In the genomic region with DNA sequence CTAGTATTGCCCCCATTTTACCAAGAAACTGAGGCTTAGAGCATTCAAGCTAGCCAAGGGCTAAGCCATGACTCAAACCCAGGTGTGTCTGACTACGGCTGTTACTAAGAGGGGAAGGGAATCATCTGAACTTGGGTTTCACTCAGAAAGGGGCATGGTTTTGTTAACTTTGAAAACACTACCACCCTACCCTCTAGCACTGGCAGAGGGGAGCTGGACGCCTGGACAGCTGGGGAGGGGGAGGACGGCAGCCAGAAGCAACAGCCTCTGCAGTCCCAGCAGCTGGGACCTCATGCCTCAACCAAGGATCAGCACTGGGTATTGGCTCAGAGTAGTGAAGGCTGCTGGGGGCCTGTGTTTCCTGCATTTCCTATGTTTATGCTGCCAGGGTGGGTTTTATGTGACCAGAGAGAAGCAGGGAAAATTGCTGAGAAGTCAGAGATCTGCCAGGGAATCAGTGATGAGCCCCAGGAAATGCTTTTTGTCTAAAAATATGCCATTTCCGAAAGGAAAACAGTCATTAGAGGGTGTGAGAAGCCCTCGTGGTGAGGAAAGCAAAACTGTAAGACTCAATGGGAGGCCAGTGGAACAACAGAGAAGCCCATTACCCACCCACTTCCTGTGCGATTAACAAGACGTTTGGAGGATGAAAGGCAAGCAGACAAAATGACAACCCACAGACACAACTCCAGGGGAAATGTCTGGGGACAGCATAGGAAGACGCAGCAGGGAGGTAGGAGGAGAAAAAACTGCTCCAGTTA, we compare ENCODE assay signal across 1 cellular context.
TF ChIP-seq lines count a peak whose summit lies in the region.

No MANE protein-coding gene starts in this region.

TF ChIP-seq in IMR-90, 13 proteins besides CTCF, POLR2A, EP300 and RAD21 (continued from another document):
- TF ChIP-seq, protein P1, sequence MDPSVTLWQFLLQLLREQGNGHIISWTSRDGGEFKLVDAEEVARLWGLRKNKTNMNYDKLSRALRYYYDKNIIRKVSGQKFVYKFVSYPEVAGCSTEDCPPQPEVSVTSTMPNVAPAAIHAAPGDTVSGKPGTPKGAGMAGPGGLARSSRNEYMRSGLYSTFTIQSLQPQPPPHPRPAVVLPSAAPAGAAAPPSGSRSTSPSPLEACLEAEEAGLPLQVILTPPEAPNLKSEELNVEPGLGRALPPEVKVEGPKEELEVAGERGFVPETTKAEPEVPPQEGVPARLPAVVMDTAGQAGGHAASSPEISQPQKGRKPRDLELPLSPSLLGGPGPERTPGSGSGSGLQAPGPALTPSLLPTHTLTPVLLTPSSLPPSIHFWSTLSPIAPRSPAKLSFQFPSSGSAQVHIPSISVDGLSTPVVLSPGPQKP (IDR thresholded peaks at IDR 0.05; ENCODE audit: borderline replicate concordance, low read depth, low read length) = no peak
- TF ChIP-seq CEBPB (IDR thresholded peaks at IDR 0.05; ENCODE audit: low read depth, low read length) = no peak
- no peak for TF ChIP-seq SMC3 (IDR thresholded peaks at IDR 0.05; ENCODE audit: low read depth, low read length)
- TF ChIP-seq MXI1 (IDR thresholded peaks at IDR 0.05; ENCODE audit: borderline replicate concordance, low read depth, low read length) = no peak
